ENCODE assay signal across 1 cellular context in the genomic region with DNA sequence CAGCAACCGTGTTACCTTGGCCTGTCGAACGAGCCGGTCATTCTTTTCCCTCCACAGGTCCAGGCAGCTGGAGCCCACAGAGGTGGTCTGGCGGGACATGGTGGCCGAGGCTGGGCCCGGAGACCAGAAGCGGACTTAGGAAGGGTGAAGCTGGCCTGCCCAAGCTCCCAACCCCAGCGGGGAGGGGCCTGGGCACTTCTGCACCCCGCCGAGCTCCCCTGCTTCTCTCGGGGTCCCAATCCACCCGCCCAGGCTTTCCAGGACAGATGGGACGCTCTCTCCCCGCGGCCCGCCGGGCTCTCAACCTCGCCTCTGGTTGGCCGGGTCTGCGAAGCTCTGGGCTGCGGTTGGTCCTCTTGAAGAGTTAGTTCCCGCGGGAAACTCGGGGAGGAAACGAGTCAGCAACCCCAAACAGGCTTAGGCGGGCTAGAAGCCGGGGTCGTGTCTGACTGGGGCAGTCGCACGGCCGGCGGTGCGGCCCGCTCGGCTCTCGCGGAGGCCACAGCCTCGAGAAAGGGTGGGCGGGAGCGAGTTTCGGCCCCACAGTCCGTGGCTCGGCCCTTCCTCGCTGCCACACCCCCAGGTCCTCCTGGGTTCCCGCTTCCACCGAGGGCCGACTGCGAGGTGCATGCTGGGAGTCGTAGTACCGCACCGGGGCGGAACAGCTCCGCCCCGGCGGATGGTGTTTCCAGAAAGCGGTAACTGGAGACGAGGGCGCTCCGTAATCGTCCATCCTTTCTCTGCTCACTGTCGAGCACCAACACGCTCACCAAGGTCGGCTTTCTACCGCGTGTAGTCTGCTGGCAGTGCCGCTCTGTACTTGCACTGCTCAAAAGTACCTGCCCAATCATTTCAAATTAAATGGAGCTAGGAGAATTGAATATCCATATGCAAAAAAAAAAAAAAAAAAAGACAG.
TF ChIP-seq lines count a peak whose summit lies in the region.

TSS of gene FANCG (minus strand) at position 517 of the 916 bp plus-strand sequence. CDS start at position 99, 418 bp downstream.

TF ChIP-seq in K562, 482 proteins besides CTCF, POLR2A, EP300 and RAD21 (continued from another document and continues in another):
- no peak for TF ChIP-seq ZFP30 (CRISPR knock-in tag; IDR thresholded peaks at IDR 0.05; ENCODE audit: borderline replicate concordance)
- no peak for TF ChIP-seq ZNF407 (IDR thresholded peaks at IDR 0.05; ENCODE audit: low read depth)
- TF ChIP-seq E2F8 (IDR thresholded peaks at IDR 0.05; ENCODE audit: low read depth, partially characterized antibody), result peak; percentile 96
- TF ChIP-seq SIN3A (IDR thresholded peaks at IDR 0.05; ENCODE audit: borderline replicate concordance in 2 of 2, control insufficient read depth in 1 of 2, low read depth in 2 of 2, low read length in 2 of 2), result peak in 1 of 2 experiments; percentile 61; a peak in 1 of 4 replicates
- no peak for TF ChIP-seq TCF7L2 (IDR thresholded peaks at IDR 0.05; ENCODE audit: low read depth, low read length)
- TF ChIP-seq AFF1 (IDR thresholded peaks at IDR 0.05; ENCODE audit: low read depth in 1 of 2, partially characterized antibody in 2 of 2), result peak in 1 of 2 experiments; percentile 73
- no peak for TF ChIP-seq ELF4 (CRISPR knock-in tag; IDR thresholded peaks at IDR 0.05)
- TF ChIP-seq HEY1 (CRISPR knock-in tag; IDR thresholded peaks at IDR 0.05; ENCODE audit: borderline replicate concordance), result no peak
- TF ChIP-seq E2F6 (IDR thresholded peaks at IDR 0.05; ENCODE audit: borderline replicate concordance in 1 of 2, extremely low read depth in 1 of 2, insufficient read depth in 1 of 2, insufficient read length in 1 of 2, low read depth in 1 of 2, low read length in 1 of 2, poor library complexity in 1 of 2, severe bottlenecking in 1 of 2), result peak; percentile 81 to 93
- TF ChIP-seq HNRNPLL (IDR thresholded peaks at IDR 0.05; ENCODE audit: low read depth, low read length, poor library complexity, severe bottlenecking), result no peak
- peak; percentile 63; the same call in 1 of the 2 replicates for TF ChIP-seq GABPB1 (CRISPR knock-in tag; IDR thresholded peaks at IDR 0.05)
- TF ChIP-seq ZNF436 (CRISPR knock-in tag; IDR thresholded peaks at IDR 0.05), result no peak
- no peak for TF ChIP-seq FOS (IDR thresholded peaks at IDR 0.05; ENCODE audit: extremely low read depth, insufficient read length)
- no peak for TF ChIP-seq NFE2 (IDR thresholded peaks at IDR 0.05; ENCODE audit: low read depth)
- TF ChIP-seq HDAC1 (IDR thresholded peaks at IDR 0.05), result peak in 1 of 2 experiments; percentile 78; a peak in 2 of 4 replicates
- TF ChIP-seq ZNF197 (CRISPR knock-in tag; IDR thresholded peaks at IDR 0.05; ENCODE audit: low read depth), result no peak
- TF ChIP-seq SRF (CRISPR knock-in tag; IDR thresholded peaks at IDR 0.05), result no peak; a peak in 1 of 4 replicates
- TF ChIP-seq PYGO2 (tag; IDR thresholded peaks at IDR 0.05), result no peak
- no peak for TF ChIP-seq IRF2 (CRISPR knock-in tag; IDR thresholded peaks at IDR 0.05)
- TF ChIP-seq PHF21A (IDR thresholded peaks at IDR 0.05; ENCODE audit: borderline replicate concordance, low read depth), result no peak
- TF ChIP-seq, protein P1, sequence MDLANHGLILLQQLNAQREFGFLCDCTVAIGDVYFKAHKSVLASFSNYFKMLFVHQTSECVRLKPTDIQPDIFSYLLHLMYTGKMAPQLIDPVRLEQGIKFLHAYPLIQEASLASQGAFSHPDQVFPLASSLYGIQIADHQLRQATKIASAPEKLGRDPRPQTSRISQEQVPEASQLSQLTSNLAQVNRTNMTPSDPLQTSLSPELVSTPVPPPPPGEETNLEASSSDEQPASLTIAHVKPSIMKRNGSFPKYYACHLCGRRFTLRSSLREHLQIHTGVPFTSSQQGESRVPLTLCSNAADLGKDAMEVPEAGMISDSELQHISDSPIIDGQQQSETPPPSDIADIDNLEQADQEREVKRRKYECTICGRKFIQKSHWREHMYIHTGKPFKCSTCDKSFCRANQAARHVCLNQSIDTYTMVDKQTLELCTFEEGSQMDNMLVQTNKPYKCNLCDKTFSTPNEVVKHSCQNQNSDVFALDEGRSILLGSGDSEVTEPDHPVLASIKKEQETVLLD (IDR thresholded peaks at IDR 0.05), result no peak
- no peak for TF ChIP-seq ILF3 (IDR thresholded peaks at IDR 0.05; ENCODE audit: borderline replicate concordance)
- no peak for TF ChIP-seq MAFG (tag; conservative IDR thresholded peaks at IDR 0.05)
- peak; percentile 53; the same call in 1 of the 2 replicates for TF ChIP-seq MYC (IDR thresholded peaks at IDR 0.05; ENCODE audit: low read depth, low read length)
- no peak for TF ChIP-seq MYC (CRISPR knock-in tag; IDR thresholded peaks at IDR 0.05; ENCODE audit: borderline replicate concordance, low read depth)
- TF ChIP-seq, protein P2, sequence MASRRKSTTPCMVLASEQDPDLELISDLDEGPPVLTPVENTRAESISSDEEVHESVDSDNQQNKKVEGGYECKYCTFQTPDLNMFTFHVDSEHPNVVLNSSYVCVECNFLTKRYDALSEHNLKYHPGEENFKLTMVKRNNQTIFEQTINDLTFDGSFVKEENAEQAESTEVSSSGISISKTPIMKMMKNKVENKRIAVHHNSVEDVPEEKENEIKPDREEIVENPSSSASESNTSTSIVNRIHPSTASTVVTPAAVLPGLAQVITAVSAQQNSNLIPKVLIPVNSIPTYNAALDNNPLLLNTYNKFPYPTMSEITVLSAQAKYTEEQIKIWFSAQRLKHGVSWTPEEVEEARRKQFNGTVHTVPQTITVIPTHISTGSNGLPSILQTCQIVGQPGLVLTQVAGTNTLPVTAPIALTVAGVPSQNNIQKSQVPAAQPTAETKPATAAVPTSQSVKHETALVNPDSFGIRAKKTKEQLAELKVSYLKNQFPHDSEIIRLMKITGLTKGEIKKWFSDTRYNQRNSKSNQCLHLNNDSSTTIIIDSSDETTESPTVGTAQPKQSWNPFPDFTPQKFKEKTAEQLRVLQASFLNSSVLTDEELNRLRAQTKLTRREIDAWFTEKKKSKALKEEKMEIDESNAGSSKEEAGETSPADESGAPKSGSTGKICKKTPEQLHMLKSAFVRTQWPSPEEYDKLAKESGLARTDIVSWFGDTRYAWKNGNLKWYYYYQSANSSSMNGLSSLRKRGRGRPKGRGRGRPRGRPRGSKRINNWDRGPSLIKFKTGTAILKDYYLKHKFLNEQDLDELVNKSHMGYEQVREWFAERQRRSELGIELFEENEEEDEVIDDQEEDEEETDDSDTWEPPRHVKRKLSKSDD (conservative IDR thresholded peaks at IDR 0.05; ENCODE audit: low read length), result no peak
- TF ChIP-seq ARID1B (IDR thresholded peaks at IDR 0.05), result no peak
- peak; percentile 29 for TF ChIP-seq ZFP36 (IDR thresholded peaks at IDR 0.05; ENCODE audit: low read depth, low read length, partially characterized antibody)
- no peak for TF ChIP-seq ETV1 (tag; conservative IDR thresholded peaks at IDR 0.05; ENCODE audit: low read depth)
- no peak for TF ChIP-seq MBD2 (IDR thresholded peaks at IDR 0.05; ENCODE audit: borderline replicate concordance, low read depth)
- TF ChIP-seq ZBTB17 (CRISPR knock-in tag; IDR thresholded peaks at IDR 0.05), result no peak
